28 cellular contexts compared by ENCODE assay signal in genomic region chr3:128222771-128223386, GRCh38.
DNase-seq lines count a peak whose midpoint lies in the region; FAIRE-seq and TF ChIP-seq lines count a peak whose summit lies in the region.
"Had no signal": no experiment of that assay in that cellular context is flagged by ENCODE, and none has a peak within 500 bp of the region (broad histone marks: within the 10 kb centered on the region; RNA-seq: fewer than 3 reads in every experiment).

No MANE protein-coding gene starts in this region.

- intact Hi-C loops in transverse colon (cut with DNase I; ENCODE audit: low total_unique reads): no loop called here

- FAIRE-seq in HTR-8/SVneo (lab: Jason Lieb, UNC): no peak
- FAIRE-seq: endometrium, G401.6, HepG2 had no signal

- H3K36me3 ChIP-seq in MG63 (no peaks in the 10 kb centered on the region), transverse colon (no peaks in the 10 kb centered on the region)
- H3K36me3 ChIP-seq: suprapubic skin had no signal

- no peak overlapping the region for H3K4me3 ChIP-seq in fibroblast of mammary gland (ENCODE audit: control insufficient read depth, low read depth, low read length)
- H3K4me3 ChIP-seq in MG63: no peak overlapping the region
- no peak overlapping the region for H3K4me3 ChIP-seq in transverse colon
- H3K4me3 ChIP-seq: left ventricle myocardium inferior, suprapubic skin had no signal

- DNase-seq in Caki2 (ENCODE audit: low read depth) (peak; percentile 12), M059J (ENCODE audit: low read depth) (peak; percentile 32), T1000 (lab: John Stamatoyannopoulos, UW) (peak; percentile 11), fibroblast of mammary gland (ENCODE audit: low read depth) (peak; percentile 8), MG63 (no peak), 8988T (no peak), transverse colon (no peak), HTR-8/SVneo (ENCODE audit: insufficient read length, low spot score) (no peak)
- DNase-seq: activated CD4-positive, alpha-beta T cell treated with anti-CD3 and anti-CD28 coated beads, Interleukin-2, amount 50 U/mL, for 4 hours; activated CD8-positive, alpha-beta memory T cell treated with anti-CD3 and anti-CD28 coated beads, Interleukin-2, amount 10 ng/mL, durations not matched to agents 7 days and 5 days; activated naive CD4-positive, alpha-beta T cell treated with Interleukin-2 at 50 U/mL for 16 hours; activated T-cell treated with anti-CD3 and anti-CD28 coated beads, Interleukin-2, amount 50 U/mL, for 4 hours; caudate nucleus; CD8-positive, alpha-beta T cell; DMS153; Kasumi-1; left ventricle myocardium inferior; NCI-H1092; NCI-H1694; posterior cingulate gyrus; right cardiac atrium; stimulated activated CD4-positive, alpha-beta T cell treated with anti-CD3 and anti-CD28 coated beads, Interleukin-1b, Interleukin-23, amount 100 ng/mL, for 48 hours; stimulated activated naive CD4-positive, alpha-beta T cell treated with Interleukin-2 at 50 U/mL for 16 hours; T-helper 17 cell had no signal

- TF ChIP-seq EP300 in transverse colon (IDR thresholded peaks at IDR 0.05; ENCODE audit: low read depth): no peak

- H3K4me1 ChIP-seq in transverse colon: no peaks in the 10 kb centered on the region

- peaks cover 7% of the 10 kb centered on the region for H3K9me3 ChIP-seq in MG63
- peaks cover 0 to 8% of the 10 kb centered on the region in 2 donors for H3K9me3 ChIP-seq in transverse colon
- H3K9me3 ChIP-seq: suprapubic skin had no signal

- in situ Hi-C loops in Caki2 (cut with HindIII; ENCODE audit: low pct_unique_long_range_greater_than_20kb, low sequenced_read_pairs) (no loop called here), transverse colon (cut with MboI; ENCODE audit: low pct_ligation_motif_present in 1 of 4, low pct_unique_long_range_greater_than_20kb in 1 of 4, low sequenced_read_pairs in 3 of 4) (no loop called here)

- no peak for TF ChIP-seq CTCF in fibroblast of mammary gland (conservative IDR thresholded peaks at IDR 0.05; ENCODE audit: control insufficient read depth, insufficient read depth, low read depth, low read length)
- no peak for TF ChIP-seq CTCF in transverse colon (IDR thresholded peaks at IDR 0.05)

- H3K27ac ChIP-seq in transverse colon: no peak overlapping the region
- H3K27ac ChIP-seq: left ventricle myocardium inferior, suprapubic skin had no signal

- no peak for TF ChIP-seq POLR2A in transverse colon (IDR thresholded peaks at IDR 0.05)

- H3K27me3 ChIP-seq in MG63 (no peaks in the 10 kb centered on the region), transverse colon (no peaks in the 10 kb centered on the region)
- H3K27me3 ChIP-seq: suprapubic skin had no signal

Comparison
In these comparisons a context has a peak if more than half of its experiments do, and no peak if none do; other contexts are left out.
1. DNase-seq: peak in Caki2 (single experiment), M059J (single experiment), T1000 (single experiment) and fibroblast of mammary gland (single experiment); none in MG63 (single experiment), 8988T (single experiment), transverse colon (single experiment) and HTR-8/SVneo (single experiment).